1 cellular context compared by ENCODE assay signal in genomic region chr1:29438991-29439390, GRCh38.
TF ChIP-seq lines count a peak whose summit lies in the region.

No MANE protein-coding gene starts in this region.

TF ChIP-seq in K562, 482 proteins besides CTCF, POLR2A, EP300 and RAD21 (continued from another document):
- no peak for TF ChIP-seq RERE (CRISPR knock-in tag; IDR thresholded peaks at IDR 0.05; ENCODE audit: borderline replicate concordance)
- TF ChIP-seq NR4A1 (CRISPR knock-in tag; IDR thresholded peaks at IDR 0.05) = no peak
- no peak for TF ChIP-seq NR4A1 (tag; IDR thresholded peaks at IDR 0.05)
- TF ChIP-seq BRCA1 (IDR thresholded peaks at IDR 0.05) = no peak
- TF ChIP-seq BRCA1 (CRISPR knock-in tag; IDR thresholded peaks at IDR 0.05) = no peak
- no peak for TF ChIP-seq GTF2A2 (tag; IDR thresholded peaks at IDR 0.05)
- TF ChIP-seq BDP1 (IDR thresholded peaks at IDR 0.05; ENCODE audit: insufficient read depth, insufficient read length) = no peak
- TF ChIP-seq MEF2A (IDR thresholded peaks at IDR 0.05; ENCODE audit: control insufficient read depth, low read depth, low read length) = no peak
- no peak for TF ChIP-seq STAG1 (CRISPR knock-in tag; IDR thresholded peaks at IDR 0.05; ENCODE audit: borderline replicate concordance)
- TF ChIP-seq ZNF124 (CRISPR knock-in tag; IDR thresholded peaks at IDR 0.05) = no peak
- TF ChIP-seq PURB (CRISPR knock-in tag; IDR thresholded peaks at IDR 0.05; ENCODE audit: low read depth) = no peak
- TF ChIP-seq ZNF609 (CRISPR knock-in tag; IDR thresholded peaks at IDR 0.05; ENCODE audit: borderline replicate concordance) = no peak
- TF ChIP-seq DACH1 (IDR thresholded peaks at IDR 0.05; ENCODE audit: partially characterized antibody) = no peak
- no peak for TF ChIP-seq ILK (tag; IDR thresholded peaks at IDR 0.05; ENCODE audit: borderline replicate concordance, low read depth)
TF ChIP-seq in K562: peak in this region for 0.
